In genomic region chr9:96230002-96230401, GRCh38 we compare ENCODE assay signal across 24 cellular contexts.
"Had no signal": no experiment of that assay in that cellular context is flagged by ENCODE, and none has a peak within 500 bp of the region (broad histone marks: within the 10 kb centered on the region; RNA-seq: fewer than 3 reads in every experiment).

No MANE protein-coding gene starts in this region.

- H3K79me2 ChIP-seq: hepatocyte had no signal

- H3K36me3 ChIP-seq: colonic mucosa, ovary, suprapubic skin, transverse colon, vagina had no signal

- H2AFZ ChIP-seq: hepatocyte had no signal

- H3K9me3 ChIP-seq: body of pancreas, colonic mucosa, mucosa of descending colon, ovary, suprapubic skin, transverse colon, vagina had no signal

- H3K27ac ChIP-seq: body of pancreas, colonic mucosa, hepatocyte, ovary, psoas muscle, suprapubic skin, transverse colon, vagina had no signal

- H3K4me2 ChIP-seq: hepatocyte had no signal

- H3K4me3 ChIP-seq: body of pancreas, colonic mucosa, hepatocyte, mucosa of descending colon, ovary, psoas muscle, suprapubic skin, transverse colon, vagina had no signal

- H3K27me3 ChIP-seq: body of pancreas, colonic mucosa, hepatocyte, ovary, transverse colon, vagina had no signal

- DNase-seq: activated CD4-positive, alpha-beta memory T cell treated with anti-CD3 and anti-CD28 coated beads for 36 hours; activated naive CD4-positive, alpha-beta T cell; activated naive CD8-positive, alpha-beta T cell treated with anti-CD3 and anti-CD28 coated beads, Interleukin-2, amount 10 ng/mL, durations not matched to agents 7 days and 5 days; activated T-cell treated with anti-CD3 and anti-CD28 coated beads for 4 hours; amygdala; body of pancreas; central memory CD4-positive, alpha-beta T cell; colonic mucosa; left cardiac atrium; mesenchymal stem cell; mucosa of descending colon; naive thymus-derived CD4-positive, alpha-beta T cell; ovary; psoas muscle; right cardiac atrium; stimulated activated CD4-positive, alpha-beta T cell treated with anti-CD3 and anti-CD28 coated beads, Interleukin-15, amount 100 ng/mL, for 24 hours; stimulated activated CD4-positive, alpha-beta T cell treated with anti-CD3 and anti-CD28 coated beads, Interleukin-2, amount 100 ng/mL, for 48 hours; stimulated activated naive CD8-positive, alpha-beta T cell treated with anti-CD3 and anti-CD28 coated beads, Interleukin-15, amount 100 ng/mL, for 72 hours; T-helper 2 cell; transverse colon had no signal

- ATAC-seq: activated T-helper 17 cell treated with anti-CD3 and anti-CD28 coated beads, Interleukin-2, amount 50 U/mL, for 72 hours; body of pancreas; left cardiac atrium; mucosa of descending colon; naive thymus-derived CD4-positive, alpha-beta T cell; psoas muscle; right cardiac atrium; stimulated activated naive CD8-positive, alpha-beta T cell treated with anti-CD3 and anti-CD28 coated beads, Interleukin-15, amount 100 ng/mL, for 72 hours had no signal

- H3K4me1 ChIP-seq: body of pancreas, colonic mucosa, psoas muscle, vagina had no signal
